ENCODE assay signal across 19 cellular contexts in the genomic region with DNA sequence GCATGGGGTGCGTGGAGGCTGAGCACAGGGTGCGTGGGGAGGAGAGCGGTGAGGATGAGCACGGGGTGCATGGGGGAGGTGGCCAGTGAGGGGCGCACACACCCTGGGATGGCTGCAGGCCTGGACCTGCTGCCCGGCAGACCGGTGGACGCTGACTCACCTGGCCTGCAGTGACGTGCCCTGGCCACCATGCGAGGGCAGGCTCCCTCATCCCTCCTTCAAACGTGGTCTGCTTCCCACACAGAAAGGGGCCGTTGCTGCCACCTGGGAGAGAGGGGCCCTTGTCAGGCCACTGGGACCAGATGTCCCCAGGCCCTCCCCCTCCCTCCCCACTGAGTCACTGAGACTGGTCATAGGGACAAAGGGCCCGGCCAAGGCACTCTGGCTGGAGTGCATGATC. TPM values are rescaled to one million over a fixed set of nuclear protein-coding genes. Genes with fewer than 3 reads are reported as not detected.
DNase-seq lines count a peak whose midpoint lies in the region; FAIRE-seq and TF ChIP-seq lines count a peak whose summit lies in the region.
"Had no signal": no experiment of that assay in that cellular context is flagged by ENCODE, and none has a peak within 500 bp of the region (broad histone marks: within the 10 kb centered on the region; RNA-seq: fewer than 3 reads in every experiment).

No MANE protein-coding gene starts in this region.

- in situ Hi-C loops in Caki2 (cut with HindIII; ENCODE audit: low pct_unique_long_range_greater_than_20kb, low sequenced_read_pairs) = no loop called here

- DNase-seq in Caki2 (ENCODE audit: low read depth) = peak; percentile 33
- DNase-seq in SK-N-SH = peak; percentile 52
- no peak for DNase-seq in keratinocyte (ENCODE audit: low read depth, low spot score)
- DNase-seq in SW480 (ENCODE audit: low spot score) = no peak
- no peak for DNase-seq in activated CD8-positive, alpha-beta memory T cell treated with anti-CD3 and anti-CD28 coated beads, Interleukin-2, amount 50 U/mL, for 48 hours
- no peak for DNase-seq in SIG-M5 treated with dmso at 0.1 percent for 504 hours (lab: John Stamatoyannopoulos, UW; ENCODE audit: unreplicated experiment)
- DNase-seq: cerebellar nuclear complex; effector memory CD8-positive, alpha-beta T cell; GDM1; left lung; NCI-H1105 treated with DMSO at 0.1 percent for 48 hours; stimulated activated CD4-positive, alpha-beta T cell treated with anti-CD3 and anti-CD28 coated beads, Interleukin-4, amount 100 ng/mL, for 24 hours; SW 1271 had no signal

- H3K4me3 ChIP-seq in SK-N-SH (ENCODE audit: low read depth in 2 of 2, low read length in 1 of 2) (no peak overlapping the region), keratinocyte (ENCODE audit: control insufficient read depth in 2 of 3, extremely low read depth in 1 of 3, insufficient read depth in 2 of 3, low read depth in 1 of 3, low read length in 3 of 3) (no peak overlapping the region)
- H3K4me3 ChIP-seq: left lung, PC-9, skin epidermis had no signal

- H3K4me1 ChIP-seq in SK-N-SH (ENCODE audit: control insufficient read depth in 1 of 2, insufficient read depth in 2 of 2, low read depth in 1 of 2, low read length in 1 of 2) (no peaks in the 10 kb centered on the region), keratinocyte (ENCODE audit: control insufficient read depth, extremely low read depth, insufficient read depth, low read length) (no peaks in the 10 kb centered on the region)
- H3K4me1 ChIP-seq: left lung had no signal

- WGBS in SK-N-SH (ENCODE audit: low lambda C conversion rate) = 87% methylated on average over 6 of the region's 13 CpGs

- H4K20me1 ChIP-seq in SK-N-SH (ENCODE audit: insufficient read depth) (no peaks in the 10 kb centered on the region), keratinocyte (ENCODE audit: control insufficient read depth, extremely low read depth, insufficient read depth, low read length) (no peaks in the 10 kb centered on the region)

- no peak overlapping the region for H3K4me2 ChIP-seq in SK-N-SH
- H3K4me2 ChIP-seq in keratinocyte (ENCODE audit: control insufficient read depth, extremely low read depth, insufficient read depth, low read depth, low read length) = no peak overlapping the region
- H3K4me2 ChIP-seq: PC-9 had no signal

- CTCF ChIA-PET in SK-N-SH (lab: Yijun Ruan, JAX) = no interaction called here

- H3K9me1 ChIP-seq in keratinocyte (ENCODE audit: control insufficient read depth, extremely low read depth, insufficient read depth, low read length) = no peaks in the 10 kb centered on the region

- no peaks in the 10 kb centered on the region for H3K9me2 ChIP-seq in SK-N-SH

- dilution Hi-C loops in keratinocyte (cut with MboI; ENCODE audit: extremely low pct_ligation_motif_present, low sequenced_read_pairs) = no loop called here

- H3K27ac ChIP-seq in SK-N-SH (ENCODE audit: low read depth in 2 of 2, low read length in 1 of 2) = no peak overlapping the region
- no peak overlapping the region for H3K27ac ChIP-seq in keratinocyte (ENCODE audit: control insufficient read depth, insufficient read depth, low read length)
- H3K27ac ChIP-seq: left lung, PC-9, skin epidermis had no signal

- no peaks in the 10 kb centered on the region for H3K79me2 ChIP-seq in SK-N-SH (ENCODE audit: insufficient read depth)
- no peaks in the 10 kb centered on the region for H3K79me2 ChIP-seq in keratinocyte (ENCODE audit: control insufficient read depth, insufficient read depth, low read length)

- no peak overlapping the region for H3K9ac ChIP-seq in SK-N-SH
- H3K9ac ChIP-seq in keratinocyte (ENCODE audit: control insufficient read depth, extremely low read depth, insufficient read depth, low read length) = no peak overlapping the region

- H2AFZ ChIP-seq in SK-N-SH (ENCODE audit: low read depth) = no peak overlapping the region
- no peak overlapping the region for H2AFZ ChIP-seq in keratinocyte (ENCODE audit: control insufficient read depth, low read length)
- H2AFZ ChIP-seq: PC-9 had no signal

- peaks cover 0 to 11% of the 10 kb centered on the region in 2 experiments for H3K36me3 ChIP-seq in SK-N-SH (replicated peaks in 1 of 2; ENCODE audit: control insufficient read depth in 1 of 2, insufficient read depth in 2 of 2, low read length in 1 of 2)
- H3K36me3 ChIP-seq in keratinocyte (ENCODE audit: control insufficient read depth in 2 of 2, extremely low read depth in 1 of 2, insufficient read depth in 2 of 2, low read length in 2 of 2) = peaks cover 0 to 8% of the 10 kb centered on the region in 2 experiments

- no peak for TF ChIP-seq CTCF in SK-N-SH (IDR thresholded peaks at IDR 0.05)
- peak in 2 of 3 experiments; percentile 43 to 46 for TF ChIP-seq CTCF in keratinocyte (optimal IDR thresholded peaks at IDR 0.05 in 1 of 3, IDR thresholded peaks at IDR 0.05 in 1 of 3, conservative IDR thresholded peaks at IDR 0.05 in 1 of 3; ENCODE audit: extremely low read depth in 1 of 3, insufficient read depth in 2 of 3, low read length in 3 of 3)

- no peaks in the 10 kb centered on the region for H3K9me3 ChIP-seq in SK-N-SH
- H3K9me3 ChIP-seq in keratinocyte (ENCODE audit: control insufficient read depth, low read depth, low read length) = no peaks in the 10 kb centered on the region
- H3K9me3 ChIP-seq: left lung had no signal

- no peak for TF ChIP-seq RAD21 in SK-N-SH (IDR thresholded peaks at IDR 0.05; ENCODE audit: low read length)

- FAIRE-seq in keratinocyte (lab: Jason Lieb, UNC) = no peak

- POLR2A ChIA-PET in SK-N-SH (lab: Yijun Ruan, JAX) = no interaction called here

- H3F3A ChIP-seq in SK-N-SH (replicated peaks; ENCODE audit: insufficient read depth) = no peaks in the 10 kb centered on the region

- H3K27me3 ChIP-seq in SK-N-SH (ENCODE audit: insufficient read depth) (no peaks in the 10 kb centered on the region), keratinocyte (ENCODE audit: control insufficient read depth, extremely low read depth, insufficient read depth, low read length) (no peaks in the 10 kb centered on the region)
- H3K27me3 ChIP-seq: left lung had no signal

- no peak for TF ChIP-seq EP300 in SK-N-SH (IDR thresholded peaks at IDR 0.05; ENCODE audit: borderline replicate concordance in 1 of 2, low read depth in 1 of 2, low read length in 1 of 2)

RNA-seq across cellular contexts. Expression of a gene that starts 20.1 kb away (rescaled TPM):
- total RNA-seq in Caki2 (2014; rRNA removed; shearing (Covaris generic); ENCODE audit: low replicate concordance) = 262 and 321 TPM in 2 replicates
- polyA plus RNA-seq in SK-N-SH (2012; rRNA removed) = 178 and 192 TPM in 2 replicates
- 87.4 and 115 TPM in 2 replicates for polyA plus RNA-seq in SK-N-SH (2012; cell fraction: cytosol; rRNA removed)
- polyA plus RNA-seq in SK-N-SH (2012; cell fraction: nucleus; rRNA removed) = 186 and 231 TPM in 2 replicates
- polyA plus RNA-seq in keratinocyte = 91.4 to 177 TPM (median 106 TPM) in 3 replicates
- 25.2 TPM for polyA plus RNA-seq in keratinocyte (2011; ENCODE audit: low read depth)
- polyA plus RNA-seq in keratinocyte (2011; cell fraction: cytosol; rRNA removed) = 51.1 and 112 TPM in 2 replicates
- 49.9 and 72.8 TPM in 2 replicates for polyA plus RNA-seq in keratinocyte (2011; cell fraction: nucleus; rRNA removed)
- 135 and 217 TPM in 2 replicates for polyA plus RNA-seq in keratinocyte (2012; ENCODE audit: low replicate concordance)
- 26.0 to 61.0 TPM (median 48.4 TPM) in 3 replicates for polyA minus RNA-seq in keratinocyte
- polyA minus RNA-seq in keratinocyte (2011; cell fraction: cytosol; rRNA and poly(A)+ RNA removed) = 182 TPM
- 29.3 and 31.1 TPM in 2 replicates for polyA minus RNA-seq in keratinocyte (2011; cell fraction: nucleus; rRNA and poly(A)+ RNA removed)

RNA-seq across cellular contexts. Expression of a gene that starts 24.9 kb away (rescaled TPM):
- 20.8 and 20.9 TPM in 2 replicates for total RNA-seq in Caki2 (2014; rRNA removed; shearing (Covaris generic); ENCODE audit: low replicate concordance)
- polyA plus RNA-seq in SK-N-SH (2012; rRNA removed) (13.8 and 16.5 TPM in 2 replicates), keratinocyte (8.3 to 9.6 TPM (median 9.3 TPM) in 3 replicates)
- polyA plus RNA-seq in SK-N-SH (2012; cell fraction: cytosol; rRNA removed) = 12.1 and 15.9 TPM in 2 replicates
- polyA plus RNA-seq in SK-N-SH (2012; cell fraction: nucleus; rRNA removed) = 43.5 and 44.1 TPM in 2 replicates
- polyA plus RNA-seq in keratinocyte (2011; ENCODE audit: low read depth) = 13.2 TPM
- polyA plus RNA-seq in keratinocyte (2011; cell fraction: cytosol; rRNA removed) = 7.0 and 11.7 TPM in 2 replicates
- 21.4 and 36.8 TPM in 2 replicates for polyA plus RNA-seq in keratinocyte (2011; cell fraction: nucleus; rRNA removed)
- polyA plus RNA-seq in keratinocyte (2012; ENCODE audit: low replicate concordance) = 17.3 and 19.2 TPM in 2 replicates
- 7.8 to 20.3 TPM (median 9.1 TPM) in 3 replicates for polyA minus RNA-seq in keratinocyte
- 11.5 TPM for polyA minus RNA-seq in keratinocyte (2011; cell fraction: cytosol; rRNA and poly(A)+ RNA removed)
- polyA minus RNA-seq in keratinocyte (2011; cell fraction: nucleus; rRNA and poly(A)+ RNA removed) = 15.1 and 19.1 TPM in 2 replicates

RNA-seq across cellular contexts. Expression of a gene that starts 25.1 kb away (rescaled TPM):
- total RNA-seq in Caki2 (2014; rRNA removed; shearing (Covaris generic); ENCODE audit: low replicate concordance) = 40.9 and 48.8 TPM in 2 replicates
- polyA plus RNA-seq in SK-N-SH (2012; rRNA removed) (73.9 and 74.4 TPM in 2 replicates), keratinocyte (49.5 to 170 TPM (median 139 TPM) in 3 replicates)
- 52.1 and 63.3 TPM in 2 replicates for polyA plus RNA-seq in SK-N-SH (2012; cell fraction: cytosol; rRNA removed)
- polyA plus RNA-seq in SK-N-SH (2012; cell fraction: nucleus; rRNA removed) = 68.2 and 74.9 TPM in 2 replicates
- 58.1 TPM for polyA plus RNA-seq in keratinocyte (2011; ENCODE audit: low read depth)
- 71.4 and 80.1 TPM in 2 replicates for polyA plus RNA-seq in keratinocyte (2011; cell fraction: cytosol; rRNA removed)
- polyA plus RNA-seq in keratinocyte (2011; cell fraction: nucleus; rRNA removed) = 33.8 and 39.0 TPM in 2 replicates
- 93.5 and 143 TPM in 2 replicates for polyA plus RNA-seq in keratinocyte (2012; ENCODE audit: low replicate concordance)
- polyA minus RNA-seq in keratinocyte = 47.0 to 51.3 TPM (median 47.3 TPM) in 3 replicates
- polyA minus RNA-seq in keratinocyte (2011; cell fraction: cytosol; rRNA and poly(A)+ RNA removed) = 39.1 TPM
- 8.4 and 8.5 TPM in 2 replicates for polyA minus RNA-seq in keratinocyte (2011; cell fraction: nucleus; rRNA and poly(A)+ RNA removed)

RNA-seq across cellular contexts. Expression of a gene that starts 28.2 kb away (rescaled TPM):
- 23.1 and 24.6 TPM in 2 replicates for total RNA-seq in Caki2 (2014; rRNA removed; shearing (Covaris generic); ENCODE audit: low replicate concordance)
- polyA plus RNA-seq in SK-N-SH (2012; rRNA removed) = 3.1 and 6.1 TPM in 2 replicates
- 1.5 and 4.3 TPM in 2 replicates for polyA plus RNA-seq in SK-N-SH (2012; cell fraction: cytosol; rRNA removed)
- polyA plus RNA-seq in SK-N-SH (2012; cell fraction: nucleus; rRNA removed) = 8.0 and 8.2 TPM in 2 replicates
- polyA plus RNA-seq in keratinocyte = 1.0 to 4.9 TPM (median 2.0 TPM) in 3 replicates
- 0.10 TPM for polyA plus RNA-seq in keratinocyte (2011; ENCODE audit: low read depth)
- polyA plus RNA-seq in keratinocyte (2011; cell fraction: cytosol; rRNA removed) = 0.94 and 4.1 TPM in 2 replicates
- polyA plus RNA-seq in keratinocyte (2011; cell fraction: nucleus; rRNA removed) = 0.60 and 1.0 TPM in 2 replicates
- 0.55 and 7.5 TPM in 2 replicates for polyA plus RNA-seq in keratinocyte (2012; ENCODE audit: low replicate concordance)
- 0.30 to 9.4 TPM (median 4.0 TPM) in 3 replicates for polyA minus RNA-seq in keratinocyte
- 5.9 TPM for polyA minus RNA-seq in keratinocyte (2011; cell fraction: cytosol; rRNA and poly(A)+ RNA removed)
- 1.2 and 2.5 TPM in 2 replicates for polyA minus RNA-seq in keratinocyte (2011; cell fraction: nucleus; rRNA and poly(A)+ RNA removed)

RNA-seq across cellular contexts. Expression of a gene that starts 34.6 kb away (rescaled TPM):
- not detected in 2 replicates for total RNA-seq in Caki2 (2014; rRNA removed; shearing (Covaris generic); ENCODE audit: low replicate concordance)
- polyA plus RNA-seq in SK-N-SH (2012; rRNA removed) (not detected in 2 replicates), keratinocyte (not detected in 3 replicates)
- not detected in 2 replicates for polyA plus RNA-seq in SK-N-SH (2012; cell fraction: cytosol; rRNA removed)
- not detected in 2 replicates for polyA plus RNA-seq in SK-N-SH (2012; cell fraction: nucleus; rRNA removed)
- polyA plus RNA-seq in keratinocyte (2011; ENCODE audit: low read depth) = not detected
- polyA plus RNA-seq in keratinocyte (2011; cell fraction: cytosol; rRNA removed) = not detected in 2 replicates
- polyA plus RNA-seq in keratinocyte (2011; cell fraction: nucleus; rRNA removed) = not detected in 2 replicates
- not detected in 2 replicates for polyA plus RNA-seq in keratinocyte (2012; ENCODE audit: low replicate concordance)
- not detected in 3 replicates for polyA minus RNA-seq in keratinocyte
- polyA minus RNA-seq in keratinocyte (2011; cell fraction: cytosol; rRNA and poly(A)+ RNA removed) = not detected
- not detected in 2 replicates for polyA minus RNA-seq in keratinocyte (2011; cell fraction: nucleus; rRNA and poly(A)+ RNA removed)
- total RNA-seq: activated CD8-positive, alpha-beta memory T cell treated with anti-CD3 and anti-CD28 coated beads for 36 hours; activated T-helper 2 cell treated with anti-CD3 and anti-CD28 coated beads, Interferon-gamma antibody, Interleukin-2, Interleukin-4, amounts not matched to agents 10 μg/mL and 5 μg/mL and 100 μg/mL, durations not matched to agents 14 hours and 24 hours and 36 hours; left lung; mucosa of gallbladder; osteocyte; PC-9 had no signal

Comparison
In these comparisons a context has a peak if more than half of its experiments do, and no peak if none do; other contexts are left out.
1. DNase-seq: peak in Caki2 (single experiment) and SK-N-SH (single experiment); none in keratinocyte (single experiment), SW480 (single experiment), activated CD8-positive, alpha-beta memory T cell treated with anti-CD3 and anti-CD28 coated beads, Interleukin-2, amount 50 U/mL, for 48 hours (single experiment) and SIG-M5 treated with dmso at 0.1 percent for 504 hours (single experiment).